In genomic region chr7:116218747-116219146, GRCh38 we compare ENCODE assay signal across 2 cellular contexts.
TF ChIP-seq lines count a peak whose summit lies in the region.

No MANE protein-coding gene starts in this region.

TF ChIP-seq in HEK293, 187 proteins besides CTCF, POLR2A, EP300 and RAD21 (continued from another document):
- TF ChIP-seq ZNF362 (tag by site-specific recombination; IDR thresholded peaks at IDR 0.05) = peak; percentile 72; the same call in 1 of the 2 replicates

TF ChIP-seq in endothelial cell of umbilical vein, 7 proteins besides CTCF, POLR2A, EP300 and RAD21 (continued from another document):
- TF ChIP-seq, protein P1, sequence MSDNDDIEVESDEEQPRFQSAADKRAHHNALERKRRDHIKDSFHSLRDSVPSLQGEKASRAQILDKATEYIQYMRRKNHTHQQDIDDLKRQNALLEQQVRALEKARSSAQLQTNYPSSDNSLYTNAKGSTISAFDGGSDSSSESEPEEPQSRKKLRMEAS (IDR thresholded peaks at IDR 0.05; ENCODE audit: insufficient read depth, insufficient read length) = no peak
- TF ChIP-seq FOS (IDR thresholded peaks at IDR 0.05; ENCODE audit: borderline replicate concordance, insufficient read depth, low read length) (no peak), EZH2 (IDR thresholded peaks at IDR 0.05; ENCODE audit: borderline replicate concordance, low read depth, low read length, severe bottlenecking) (no peak), MYC (IDR thresholded peaks at IDR 0.05; ENCODE audit: low read depth, low read length) (no peak)
